In the genomic region with DNA sequence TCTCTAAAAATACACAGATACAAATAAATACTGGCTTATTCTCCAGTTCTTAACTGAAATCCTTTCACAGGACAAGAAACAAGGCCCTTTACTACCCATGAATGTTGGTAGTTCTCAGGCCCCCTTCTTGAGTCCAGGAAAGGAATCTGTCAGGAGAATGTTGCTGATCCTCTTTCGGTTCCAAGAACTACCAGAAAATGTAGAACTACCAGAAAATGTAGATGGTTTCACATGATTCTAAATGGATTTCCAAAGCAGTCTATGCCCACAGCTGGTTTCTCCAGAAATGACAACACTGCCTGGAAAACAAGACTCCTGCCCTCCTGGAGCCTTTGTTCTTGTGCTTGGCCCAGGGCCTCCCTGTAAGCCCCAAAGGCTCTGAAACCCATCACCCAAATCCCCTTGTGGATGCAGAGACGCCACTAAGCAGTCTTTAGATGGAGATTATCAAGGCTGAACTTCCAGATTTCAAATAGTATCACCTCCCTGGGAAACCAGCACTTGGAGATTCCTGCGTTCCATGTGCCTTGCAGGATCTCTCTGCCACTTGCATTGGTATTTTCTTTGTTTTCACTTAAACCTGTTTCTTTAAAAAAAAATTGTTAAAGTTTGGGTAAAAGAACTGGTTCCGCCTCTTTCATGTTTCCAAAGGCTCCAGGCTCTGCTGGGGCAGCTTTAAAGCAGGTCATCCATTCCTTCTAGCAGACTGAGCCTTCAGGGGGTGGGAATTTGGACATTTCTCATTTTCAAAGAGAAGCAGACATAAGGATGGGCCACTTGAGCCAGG, we compare ENCODE assay signal across 17 cellular contexts. TPM values are rescaled to one million over a fixed set of nuclear protein-coding genes. Genes with fewer than 3 reads are reported as not detected.
"Had no signal": no experiment of that assay in that cellular context is flagged by ENCODE, and none has a peak within 500 bp of the region (broad histone marks: within the 10 kb centered on the region; RNA-seq: fewer than 3 reads in every experiment).

No MANE protein-coding gene starts in this region.

- ATAC-seq: activated CD8-positive, alpha-beta memory T cell treated with anti-CD3 and anti-CD28 coated beads, Interleukin-2, amount 10 ng/mL, durations not matched to agents 7 days and 5 days; left colon; lower lobe of right lung; stimulated activated naive CD8-positive, alpha-beta T cell treated with anti-CD3 and anti-CD28 coated beads, Interleukin-15, Interleukin-2, amounts not matched to agents 100 U/mL and 50 U/mL, for 24 hours had no signal

- H3K4me1 ChIP-seq: lower lobe of right lung, SJSA1 had no signal

- H3K4me1 Mint-ChIP-seq: activated B cell treated with CpG ODN at 0.5 μM for 24 hours had no signal

- H3K9me3 Mint-ChIP-seq: activated B cell treated with CpG ODN at 0.5 μM for 24 hours; activated CD4-positive, alpha-beta memory T cell treated with anti-CD3 and anti-CD28 coated beads for 36 hours had no signal

- H3K9me3 ChIP-seq: lower lobe of right lung, prostate gland, right atrium auricular region, SJSA1, transverse colon had no signal

- H3K4me3 Mint-ChIP-seq: activated B cell treated with CpG ODN at 0.5 μM for 24 hours; activated CD4-positive, alpha-beta memory T cell treated with anti-CD3 and anti-CD28 coated beads for 36 hours; activated CD8-positive, alpha-beta memory T cell treated with anti-CD3 and anti-CD28 coated beads, Interleukin-2, amount 10 ng/mL, durations not matched to agents 7 days and 5 days; activated naive CD4-positive, alpha-beta T cell treated with anti-CD3 and anti-CD28 coated beads, Interleukin-2, amount 10 ng/mL, durations not matched to agents 7 days and 5 days; endodermal cell had no signal

- H3K27ac ChIP-seq: epithelial cell of prostate, lower lobe of right lung, prostate gland, right atrium auricular region, SJSA1, transverse colon had no signal

- H3K27ac Mint-ChIP-seq: activated B cell treated with CpG ODN at 0.5 μM for 24 hours; activated CD4-positive, alpha-beta memory T cell treated with anti-CD3 and anti-CD28 coated beads for 36 hours; activated CD8-positive, alpha-beta memory T cell treated with anti-CD3 and anti-CD28 coated beads, Interleukin-2, amount 10 ng/mL, durations not matched to agents 7 days and 5 days; activated naive CD4-positive, alpha-beta T cell treated with anti-CD3 and anti-CD28 coated beads, Interleukin-2, amount 10 ng/mL, durations not matched to agents 7 days and 5 days; endodermal cell had no signal

- DNase-seq: activated B cell treated with CpG ODN at 0.5 μM for 24 hours; activated CD4-positive, alpha-beta memory T cell treated with anti-CD3 and anti-CD28 coated beads for 36 hours; activated CD4-positive, alpha-beta T cell treated with anti-CD3 and anti-CD28 coated beads for 4 hours; activated CD8-positive, alpha-beta memory T cell treated with anti-CD3 and anti-CD28 coated beads, Interleukin-2, amount 10 ng/mL, durations not matched to agents 7 days and 5 days; activated naive CD4-positive, alpha-beta T cell treated with anti-CD3 and anti-CD28 coated beads, Interleukin-2, amount 10 ng/mL, durations not matched to agents 7 days and 5 days; amygdala; caudate nucleus; endodermal cell; foreskin fibroblast; left colon; lower lobe of right lung; stimulated activated naive CD8-positive, alpha-beta T cell treated with anti-CD3 and anti-CD28 coated beads, Interleukin-15, Interleukin-2, amounts not matched to agents 100 U/mL and 50 U/mL, for 24 hours; transverse colon had no signal

- H3K27me3 ChIP-seq: right atrium auricular region, SJSA1, transverse colon had no signal

- H3K4me3 ChIP-seq: lower lobe of right lung, prostate gland, right atrium auricular region, SJSA1, transverse colon had no signal

- H3K36me3 ChIP-seq: lower lobe of right lung, prostate gland, right atrium auricular region, SJSA1, transverse colon had no signal

RNA-seq across cellular contexts. Expression of a gene that starts 53.4 kb away (rescaled TPM):
- total RNA-seq: SJSA1 had no signal
